ENCODE assay signal across 9 cellular contexts in the genomic region with DNA sequence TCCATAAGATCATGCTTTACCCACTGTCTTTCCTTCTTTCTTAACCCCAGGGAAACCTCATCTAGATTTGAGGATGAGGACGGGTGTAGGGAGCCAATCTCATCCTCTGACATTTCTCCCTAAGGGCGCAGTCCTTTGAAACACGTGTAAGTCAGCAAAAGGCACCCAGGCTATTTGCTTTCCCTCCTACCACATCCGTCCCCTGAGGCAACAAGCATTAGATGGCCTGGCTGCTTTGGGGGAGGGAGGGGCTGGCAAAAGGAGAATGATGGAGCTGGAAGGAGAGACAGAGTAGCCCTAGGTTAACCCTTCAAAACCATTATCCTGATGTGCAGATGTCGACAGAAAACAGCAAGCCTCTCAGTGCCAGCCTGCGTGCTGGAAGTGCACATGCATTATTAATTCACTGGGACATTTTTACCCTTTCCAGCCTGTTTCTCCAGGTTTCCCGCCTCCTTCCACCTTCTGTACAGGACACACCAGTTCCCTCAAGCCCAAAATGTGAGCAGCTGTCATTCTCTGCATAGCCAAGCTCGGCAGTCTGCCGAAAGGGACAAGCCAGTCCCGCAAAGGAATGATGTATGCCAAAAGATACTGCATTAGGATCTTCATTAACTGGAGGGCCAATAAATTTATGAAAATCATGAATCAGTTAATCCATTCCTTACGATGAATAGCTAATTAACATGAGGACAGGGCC.
DNase-seq lines count a peak whose midpoint lies in the region; ATAC-seq and TF ChIP-seq lines count a peak whose summit lies in the region.
"Had no signal": no experiment of that assay in that cellular context is flagged by ENCODE, and none has a peak within 500 bp of the region (broad histone marks: within the 10 kb centered on the region; RNA-seq: fewer than 3 reads in every experiment).

No MANE protein-coding gene starts in this region.

- no peak for TF ChIP-seq CTCF in IMR-90 (conservative IDR thresholded peaks at IDR 0.05; ENCODE audit: low read depth, low read length)
- no peak for TF ChIP-seq CTCF in activated CD8-positive, alpha-beta T cell treated with anti-CD3 and anti-CD28 coated beads for 36 hours (IDR thresholded peaks at IDR 0.05)

- in situ Hi-C loops in IMR-90 (cut with MboI; ENCODE audit: low sequenced_read_pairs): no loop called here

- H2BK20ac ChIP-seq in IMR-90 (ENCODE audit: low read depth, low read length): peak overlapping the region; percentile 14; the same call in 1 of the 2 replicates

- no peak overlapping the region for H3K23ac ChIP-seq in IMR-90 (ENCODE audit: low read depth, low read length)

- BruUV-seq in IMR-90 (replicated peaks; lab: Mats Ljungman, UMichigan): no TSS peak

- 80% methylated on average over 3 of the region's 11 CpGs; no CpG with 5 or more reads in 1 of the 2 experiments for WGBS in IMR-90 (ENCODE audit: extremely low coverage in 2 of 2, insufficient read length in 1 of 2), 2 experiments

- TF ChIP-seq POLR2A in IMR-90 (IDR thresholded peaks at IDR 0.05; ENCODE audit: low read depth, low read length): no peak

- H3K4me1 Mint-ChIP-seq in activated CD8-positive, alpha-beta T cell treated with anti-CD3 and anti-CD28 coated beads for 36 hours (ENCODE audit: low read depth): peaks cover 20% of the 10 kb centered on the region
- H3K4me1 Mint-ChIP-seq in naive thymus-derived CD8-positive, alpha-beta T cell: peaks cover 9 to 26% (median 16%) of the 10 kb centered on the region in 4 donors

- no peak overlapping the region for H2AFZ ChIP-seq in IMR-90 (replicated peaks; ENCODE audit: low read length, poor library complexity)

- H4K20me1 ChIP-seq in IMR-90 (ENCODE audit: insufficient read depth, low read length): no peaks in the 10 kb centered on the region

- H3K36me3 ChIP-seq in IMR-90 (ENCODE audit: control insufficient read depth, insufficient read depth, low read length): no peaks in the 10 kb centered on the region

- dilution Hi-C loops in IMR-90 (cut with HindIII; ENCODE audit: low sequenced_read_pairs, unreplicated experiment): no loop called here

- TF ChIP-seq RAD21 in IMR-90 (IDR thresholded peaks at IDR 0.05; ENCODE audit: low read length): no peak

- H4K8ac ChIP-seq in IMR-90 (ENCODE audit: low read depth in 2 of 2, low read length in 2 of 2): peak overlapping the region; percentile 53 to 63

- CTCF ChIA-PET in IMR-90 (lab: Yijun Ruan, JAX): interaction anchor here (0.7 kb wide), 1 partner anchor 1541 kb away, joined by 3 read pairs; no protein-coding TSS in a partner anchor
- CTCF ChIA-PET in activated CD8-positive, alpha-beta T cell treated with anti-CD3 and anti-CD28 coated beads for 36 hours (lab: Charles Lee): no interaction called here

- intact Hi-C loops in IMR-90 (cut with micrococcal nuclease): loop anchor here (10.0 kb wide), 2 partner anchors 190 to 450 kb away; no protein-coding TSS in a partner anchor
- intact Hi-C loops in activated CD8-positive, alpha-beta T cell treated with anti-CD3 and anti-CD28 coated beads for 36 hours (cut with micrococcal nuclease): no loop called here
- intact Hi-C loops in cardiac septum (cut with DNase I): no loop called here

- H3K4ac ChIP-seq in IMR-90 (ENCODE audit: low read depth, low read length): peak overlapping the region; percentile 42

- no peak overlapping the region for H3K9ac ChIP-seq in IMR-90 (ENCODE audit: low read depth, low read length)

- peak overlapping the region; percentile 30; the same call in 1 of the 2 replicates for H2AK5ac ChIP-seq in IMR-90 (ENCODE audit: low read depth, low read length)

- no peaks in the 10 kb centered on the region for H3K27me3 Mint-ChIP-seq in activated CD8-positive, alpha-beta T cell treated with anti-CD3 and anti-CD28 coated beads for 36 hours
- H3K27me3 Mint-ChIP-seq in naive thymus-derived CD8-positive, alpha-beta T cell: no peaks in the 10 kb centered on the region

- peaks cover 14% of the 10 kb centered on the region for H3K9me1 ChIP-seq in IMR-90 (ENCODE audit: insufficient read depth, low read length)

- POLR2A ChIA-PET in IMR-90 (lab: Charles Lee; ENCODE audit: unreplicated experiment): no interaction called here
- POLR2A ChIA-PET in activated CD8-positive, alpha-beta T cell treated with anti-CD3 and anti-CD28 coated beads for 36 hours (lab: Charles Lee): interaction anchor here (0.8 kb wide), 1 partner anchor 10 kb away, joined by 4 read pairs; no protein-coding TSS in a partner anchor
- POLR2A ChIA-PET in naive thymus-derived CD8-positive, alpha-beta T cell (lab: Charles Lee): no interaction called here

- H3K79me1 ChIP-seq in IMR-90 (ENCODE audit: low read depth in 1 of 2, low read length in 2 of 2): no peaks in the 10 kb centered on the region

- no peak overlapping the region for H3K56ac ChIP-seq in IMR-90 (ENCODE audit: extremely low read depth, insufficient read depth, low read length)

- H3K9me3 Mint-ChIP-seq in activated CD8-positive, alpha-beta T cell treated with anti-CD3 and anti-CD28 coated beads for 36 hours: no peaks in the 10 kb centered on the region
- no peaks in the 10 kb centered on the region for H3K9me3 Mint-ChIP-seq in naive thymus-derived CD8-positive, alpha-beta T cell

- no peaks in the 10 kb centered on the region for H3K36me3 Mint-ChIP-seq in activated CD8-positive, alpha-beta T cell treated with anti-CD3 and anti-CD28 coated beads for 36 hours (ENCODE audit: low read depth)
- no peaks in the 10 kb centered on the region for H3K36me3 Mint-ChIP-seq in naive thymus-derived CD8-positive, alpha-beta T cell

- H3K9me3 ChIP-seq in IMR-90 (ENCODE audit: control insufficient read depth, insufficient read depth, low read length): no peaks in the 10 kb centered on the region

- H3K18ac ChIP-seq in IMR-90 (ENCODE audit: low read depth, low read length): peak overlapping the region; percentile 42; the same call in 1 of the 2 replicates

- peak overlapping the region; percentile 10; the same call in 1 of the 2 replicates for H3K14ac ChIP-seq in IMR-90 (replicated peaks; ENCODE audit: low read depth, low read length)

- peak overlapping the region; percentile 8; the same call in 1 of the 2 replicates for H4K91ac ChIP-seq in IMR-90 (ENCODE audit: insufficient read depth, low read depth, low read length)

- H2BK120ac ChIP-seq in IMR-90 (ENCODE audit: low read depth, low read length): peak overlapping the region; percentile 21

- H3K4me2 ChIP-seq in IMR-90 (ENCODE audit: low read depth, low read length): no peak overlapping the region

- peak overlapping the region; percentile 62; the same call in 1 of the 3 replicates for H2BK15ac ChIP-seq in IMR-90 (ENCODE audit: low read depth, low read length)

- no peak overlapping the region for H3K4me3 ChIP-seq in IMR-90 (ENCODE audit: insufficient read depth, low read depth, low read length)

- peaks cover 20% of the 10 kb centered on the region for H3K4me1 ChIP-seq in IMR-90 (ENCODE audit: control insufficient read depth, insufficient read depth, low read length)

- H2BK5ac ChIP-seq in IMR-90 (ENCODE audit: low read depth, low read length, poor library complexity, severe bottlenecking): peak overlapping the region; percentile 17

- H3K27me3 ChIP-seq in IMR-90 (ENCODE audit: control insufficient read depth, insufficient read depth, low read length): peaks cover 2% of the 10 kb centered on the region; the same call in 1 of the 2 replicates

- H3K27ac Mint-ChIP-seq in activated CD8-positive, alpha-beta T cell treated with anti-CD3 and anti-CD28 coated beads for 36 hours: peak overlapping the region; percentile 82
- peak overlapping the region in 9 of 10 donors; percentile 35 to 88 (median 79) for H3K27ac Mint-ChIP-seq in naive thymus-derived CD8-positive, alpha-beta T cell

- H2AK9ac ChIP-seq in IMR-90 (replicated peaks; ENCODE audit: low read depth, low read length, poor library complexity): no peak overlapping the region

- DNase-seq in NCI-H2081 (lab: John Stamatoyannopoulos, UW): peak; percentile 6
- no peak for DNase-seq in NCI-H2081 treated with DMSO at 0.1 percent for 48 hours (lab: John Stamatoyannopoulos, UW)
- DNase-seq in IMR-90: no peak
- peak; percentile 19 for DNase-seq in activated CD8-positive, alpha-beta T cell treated with anti-CD3 and anti-CD28 coated beads for 36 hours
- DNase-seq in naive thymus-derived CD8-positive, alpha-beta T cell: no peak
- no peak for DNase-seq in cardiac septum (ENCODE audit: low spot score)
- DNase-seq in glomerular visceral epithelial cell (ENCODE audit: extremely low spot score): no peak
- no peak for DNase-seq in SKM-1 (lab: John Stamatoyannopoulos, UW; ENCODE audit: unreplicated experiment)
- DNase-seq: erythroblast had no signal

- H4K5ac ChIP-seq in IMR-90 (ENCODE audit: low read depth, low read length): no peak overlapping the region

- no peak for ATAC-seq in IMR-90 (ENCODE audit: low read depth)
- ATAC-seq in activated CD8-positive, alpha-beta T cell treated with anti-CD3 and anti-CD28 coated beads for 36 hours: peak; percentile 13
- peak in 1 of 2 donors; percentile 2 for ATAC-seq in naive thymus-derived CD8-positive, alpha-beta T cell

- H3K27ac ChIP-seq in IMR-90 (ENCODE audit: insufficient read depth, low read length): no peak overlapping the region

- H3K4me3 Mint-ChIP-seq in activated CD8-positive, alpha-beta T cell treated with anti-CD3 and anti-CD28 coated beads for 36 hours: no peak overlapping the region
- H3K4me3 Mint-ChIP-seq in naive thymus-derived CD8-positive, alpha-beta T cell: peak overlapping the region in 9 of 10 donors; percentile 7 to 54 (median 36)

TF ChIP-seq in IMR-90, 13 proteins besides CTCF, POLR2A, EP300 and RAD21:
- TF ChIP-seq CHD1 (IDR thresholded peaks at IDR 0.05; ENCODE audit: low read depth, low read length) (no peak), MAFK (IDR thresholded peaks at IDR 0.05; ENCODE audit: low read depth, low read length) (no peak), BHLHE40 (IDR thresholded peaks at IDR 0.05; ENCODE audit: low read depth, low read length) (no peak), RFX5 (IDR thresholded peaks at IDR 0.05; ENCODE audit: low read depth, low read length) (no peak), SMC3 (IDR thresholded peaks at IDR 0.05; ENCODE audit: low read depth, low read length) (no peak), CEBPB (IDR thresholded peaks at IDR 0.05; ENCODE audit: low read depth, low read length) (no peak)
- TF ChIP-seq, protein P1, sequence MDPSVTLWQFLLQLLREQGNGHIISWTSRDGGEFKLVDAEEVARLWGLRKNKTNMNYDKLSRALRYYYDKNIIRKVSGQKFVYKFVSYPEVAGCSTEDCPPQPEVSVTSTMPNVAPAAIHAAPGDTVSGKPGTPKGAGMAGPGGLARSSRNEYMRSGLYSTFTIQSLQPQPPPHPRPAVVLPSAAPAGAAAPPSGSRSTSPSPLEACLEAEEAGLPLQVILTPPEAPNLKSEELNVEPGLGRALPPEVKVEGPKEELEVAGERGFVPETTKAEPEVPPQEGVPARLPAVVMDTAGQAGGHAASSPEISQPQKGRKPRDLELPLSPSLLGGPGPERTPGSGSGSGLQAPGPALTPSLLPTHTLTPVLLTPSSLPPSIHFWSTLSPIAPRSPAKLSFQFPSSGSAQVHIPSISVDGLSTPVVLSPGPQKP (IDR thresholded peaks at IDR 0.05; ENCODE audit: borderline replicate concordance, low read depth, low read length): no peak

Comparison
In these comparisons a context has a peak if more than half of its experiments do, and no peak if none do; other contexts are left out.
1. DNase-seq: peak in NCI-H2081 (2 of 2) and activated CD8-positive, alpha-beta T cell treated with anti-CD3 and anti-CD28 coated beads for 36 hours (single experiment); none in NCI-H2081 treated with DMSO at 0.1 percent for 48 hours (single experiment), IMR-90 (single experiment), naive thymus-derived CD8-positive, alpha-beta T cell (0 of 10), cardiac septum (single experiment), glomerular visceral epithelial cell (single experiment) and SKM-1 (single experiment).